ENCODE assay signal across 14 cellular contexts in genomic region chr5:163649522-163649921, GRCh38.
DNase-seq lines count a peak whose midpoint lies in the region; ATAC-seq and TF ChIP-seq lines count a peak whose summit lies in the region.
"Had no signal": no experiment of that assay in that cellular context is flagged by ENCODE, and none has a peak within 500 bp of the region (broad histone marks: within the 10 kb centered on the region; RNA-seq: fewer than 3 reads in every experiment).

No MANE protein-coding gene starts in this region.

- peak overlapping the region; percentile 26 for H3K4me2 ChIP-seq in HCT116 (ENCODE audit: low read length)
- no peak overlapping the region for H3K4me2 ChIP-seq in mesendoderm (ENCODE audit: low read length)

- no peaks in the 10 kb centered on the region for H3K9me3 ChIP-seq in HCT116 (ENCODE audit: control insufficient read depth in 1 of 2, insufficient read depth in 1 of 2, low read depth in 1 of 2, low read length in 2 of 2)
- H3K9me3 ChIP-seq: gastrocnemius medialis had no signal

- no peak overlapping the region for H4K5ac ChIP-seq in mesendoderm (ENCODE audit: low read length)

- H3K4me1 Mint-ChIP-seq in activated CD8-positive, alpha-beta T cell treated with anti-CD3 and anti-CD28 coated beads, Interleukin-2, amount 10 ng/mL, durations not matched to agents 7 days and 5 days (ENCODE audit: low read depth): no peaks in the 10 kb centered on the region

- no peak overlapping the region for H3K4ac ChIP-seq in mesendoderm (ENCODE audit: low read depth, low read length)

- no peak overlapping the region for H2AFZ ChIP-seq in HCT116 (ENCODE audit: low read depth, low read length, poor library complexity, severe bottlenecking)

- H3K56ac ChIP-seq in mesendoderm (ENCODE audit: low read length): no peak overlapping the region

- no peaks in the 10 kb centered on the region for H3K79me1 ChIP-seq in mesendoderm (ENCODE audit: low read length)

- no peak for TF ChIP-seq CTCF in HCT116 (IDR thresholded peaks at IDR 0.05 in 2 of 3, conservative IDR thresholded peaks at IDR 0.05 in 1 of 3; ENCODE audit: borderline replicate concordance in 1 of 3, insufficient read depth in 1 of 3, low read depth in 2 of 3, low read length in 2 of 3)

- peak; percentile 19 for DNase-seq in HCT116 (ENCODE audit: low read depth, low spot score)
- DNase-seq in NCI-H69 (lab: John Stamatoyannopoulos, UW): peak; percentile 98
- DNase-seq in dermis blood vessel endothelial cell: peak; percentile 1
- peak; percentile 36 for DNase-seq in mesendoderm
- no peak for DNase-seq in globus pallidus (ENCODE audit: low spot score)
- no peak for DNase-seq in NCI-H2227 treated with DMSO at 0.1 percent for 48 hours (lab: John Stamatoyannopoulos, UW)
- DNase-seq in activated CD8-positive, alpha-beta T cell treated with anti-CD3 and anti-CD28 coated beads, Interleukin-2, amount 10 ng/mL, durations not matched to agents 7 days and 5 days: no peak
- DNase-seq: gastrocnemius medialis; KG1; lower lobe of right lung; Right ventricle myocardium superior; stimulated activated naive CD4-positive, alpha-beta T cell had no signal

- H4K20me1 ChIP-seq in HCT116 (ENCODE audit: insufficient read depth): no peaks in the 10 kb centered on the region

- H3K18ac ChIP-seq in mesendoderm (ENCODE audit: low read length): no peak overlapping the region

- TF ChIP-seq POLR2A in HCT116 (IDR thresholded peaks at IDR 0.05; ENCODE audit: borderline replicate concordance, extremely low read depth, insufficient read depth, insufficient read length): no peak

- H3K9me2 ChIP-seq in HCT116 (ENCODE audit: insufficient read depth): no peaks in the 10 kb centered on the region

- RAD21 ChIA-PET in HCT116 (lab: Charles Lee; ENCODE audit: low non-redundant PET in 1 of 2, low total read pairs in 2 of 2, uncharacterized antibody in 2 of 2, unreplicated experiment in 2 of 2): no interaction called here

- no peak overlapping the region for H2BK5ac ChIP-seq in mesendoderm (ENCODE audit: low read length)

- H3K9me3 Mint-ChIP-seq in activated CD8-positive, alpha-beta T cell treated with anti-CD3 and anti-CD28 coated beads, Interleukin-2, amount 10 ng/mL, durations not matched to agents 7 days and 5 days (ENCODE audit: insufficient read depth): peaks cover 3% of the 10 kb centered on the region

- H3K23ac ChIP-seq in mesendoderm (ENCODE audit: low read length): no peak overlapping the region

- no peaks in the 10 kb centered on the region for H3K36me3 Mint-ChIP-seq in activated CD8-positive, alpha-beta T cell treated with anti-CD3 and anti-CD28 coated beads, Interleukin-2, amount 10 ng/mL, durations not matched to agents 7 days and 5 days (ENCODE audit: low read depth)

- H3K27ac Mint-ChIP-seq in activated CD8-positive, alpha-beta T cell treated with anti-CD3 and anti-CD28 coated beads, Interleukin-2, amount 10 ng/mL, durations not matched to agents 7 days and 5 days: no peak overlapping the region

- POLR2A ChIA-PET in HCT116 (lab: Charles Lee): no interaction called here
- POLR2A ChIA-PET in activated CD8-positive, alpha-beta T cell treated with anti-CD3 and anti-CD28 coated beads, Interleukin-2, amount 10 ng/mL, durations not matched to agents 7 days and 5 days (lab: Charles Lee): no interaction called here

- H3K27ac ChIP-seq in HCT116 (ENCODE audit: low read depth, low read length) (no peak overlapping the region), mesendoderm (ENCODE audit: low read depth, low read length) (no peak overlapping the region)
- H3K27ac ChIP-seq: cardiac muscle cell, gastrocnemius medialis, lower lobe of right lung had no signal

- no peaks in the 10 kb centered on the region for H3K79me2 ChIP-seq in HCT116 (ENCODE audit: insufficient read depth, low read length)
- no peaks in the 10 kb centered on the region for H3K79me2 ChIP-seq in mesendoderm (ENCODE audit: control insufficient read depth, insufficient read depth, low read length)

- H2AK5ac ChIP-seq in mesendoderm (ENCODE audit: low read length): no peak overlapping the region

- H3K36me3 ChIP-seq in HCT116 (ENCODE audit: control insufficient read depth in 1 of 2, insufficient read depth in 2 of 2, low read length in 2 of 2) (no peaks in the 10 kb centered on the region), mesendoderm (ENCODE audit: control insufficient read depth, insufficient read depth, low read length) (no peaks in the 10 kb centered on the region)
- H3K36me3 ChIP-seq: cardiac muscle cell, gastrocnemius medialis, lower lobe of right lung had no signal

- no CpG with 5 or more reads among the region's 2 CpGs for WGBS in mesendoderm (ENCODE audit: extremely low coverage, insufficient coverage, low lambda C conversion rate)

- intact Hi-C loops in HCT116 (cut with micrococcal nuclease): no loop called here

- CTCF ChIA-PET in HCT116 (lab: Charles Lee): no interaction called here
- CTCF ChIA-PET in activated CD8-positive, alpha-beta T cell treated with anti-CD3 and anti-CD28 coated beads, Interleukin-2, amount 10 ng/mL, durations not matched to agents 7 days and 5 days (lab: Charles Lee): no interaction called here

- no TSS peak for BruUV-seq in HCT116 (replicated peaks; lab: Mats Ljungman, UMichigan)

- peak; percentile 58 for ATAC-seq in HCT116
- ATAC-seq in GM18873 (IDR thresholded peaks at IDR 0.05; ENCODE audit: low FRiP score, unreplicated experiment): no peak
- no peak for ATAC-seq in activated CD8-positive, alpha-beta T cell treated with anti-CD3 and anti-CD28 coated beads, Interleukin-2, amount 10 ng/mL, durations not matched to agents 7 days and 5 days
- ATAC-seq: gastrocnemius medialis, lower lobe of right lung had no signal

- H3K4me1 ChIP-seq in HCT116 (ENCODE audit: control insufficient read depth in 1 of 2, insufficient read depth in 2 of 2, low read length in 2 of 2) (peaks cover 0 to 12% of the 10 kb centered on the region in 2 experiments; a peak in 2 of 4 replicates), mesendoderm (ENCODE audit: control insufficient read depth, low read depth, low read length) (no peaks in the 10 kb centered on the region)
- H3K4me1 ChIP-seq: gastrocnemius medialis, lower lobe of right lung had no signal

- H3K27me3 ChIP-seq in HCT116 (ENCODE audit: insufficient read depth, low read length) (no peaks in the 10 kb centered on the region), mesendoderm (ENCODE audit: insufficient read depth, low read length, poor library complexity) (no peaks in the 10 kb centered on the region)
- H3K27me3 ChIP-seq: cardiac muscle cell, gastrocnemius medialis had no signal

- TF ChIP-seq RAD21 in HCT116 (IDR thresholded peaks at IDR 0.05; ENCODE audit: low read depth): no peak

- H3K27me3 Mint-ChIP-seq in activated CD8-positive, alpha-beta T cell treated with anti-CD3 and anti-CD28 coated beads, Interleukin-2, amount 10 ng/mL, durations not matched to agents 7 days and 5 days (ENCODE audit: low read depth): no peaks in the 10 kb centered on the region

- H2BK15ac ChIP-seq in mesendoderm (replicated peaks; ENCODE audit: low read depth): no peak overlapping the region

- H3K4me3 Mint-ChIP-seq in activated CD8-positive, alpha-beta T cell treated with anti-CD3 and anti-CD28 coated beads, Interleukin-2, amount 10 ng/mL, durations not matched to agents 7 days and 5 days: no peak overlapping the region

- H2BK120ac ChIP-seq in mesendoderm (ENCODE audit: low read depth, low read length): no peak overlapping the region

- H4K8ac ChIP-seq in mesendoderm (ENCODE audit: low read depth, low read length): no peak overlapping the region

- H3K9ac ChIP-seq in HCT116 (ENCODE audit: low read length) (no peak overlapping the region), mesendoderm (ENCODE audit: low read length) (no peak overlapping the region)

- H3K4me3 ChIP-seq in HCT116 (replicated peaks in 1 of 2; ENCODE audit: low read depth in 1 of 2, low read length in 2 of 2): no peak overlapping the region
- no peak overlapping the region for H3K4me3 ChIP-seq in mesendoderm (ENCODE audit: low read length)
- H3K4me3 ChIP-seq: cardiac muscle cell, gastrocnemius medialis, lower lobe of right lung had no signal

TF ChIP-seq in HCT116, 20 proteins besides CTCF, POLR2A, EP300 and RAD21 (continues in another document):
- TF ChIP-seq TCF7L2 (IDR thresholded peaks at IDR 0.05; ENCODE audit: borderline replicate concordance, extremely low read depth, insufficient read depth, insufficient read length) (no peak), MAX (IDR thresholded peaks at IDR 0.05) (no peak), SP1 (IDR thresholded peaks at IDR 0.05; ENCODE audit: low read depth) (peak; percentile 50; the same call in 1 of the 2 replicates), ZFX (IDR thresholded peaks at IDR 0.05) (no peak), ZBTB33 (IDR thresholded peaks at IDR 0.05; ENCODE audit: extremely low read depth, insufficient replicate concordance, low read length) (no peak), CEBPB (IDR thresholded peaks at IDR 0.05; ENCODE audit: low read depth) (peak; percentile 86), CBX3 (IDR thresholded peaks at IDR 0.05; ENCODE audit: low read depth) (0 out of 2 replicates have a peak, but pooled peaks have one; percentile 12), SRF (IDR thresholded peaks at IDR 0.05; ENCODE audit: low read depth) (no peak), POLR2AphosphoS5 (IDR thresholded peaks at IDR 0.05; ENCODE audit: low read depth, low read length) (no peak)

Comparison
In these comparisons a context has a peak if more than half of its experiments do, and no peak if none do; other contexts are left out.
1. DNase-seq: peak in HCT116 (single experiment), NCI-H69 (single experiment), dermis blood vessel endothelial cell (single experiment) and mesendoderm (single experiment); none in globus pallidus (single experiment), NCI-H2227 treated with DMSO at 0.1 percent for 48 hours (single experiment) and activated CD8-positive, alpha-beta T cell treated with anti-CD3 and anti-CD28 coated beads, Interleukin-2, amount 10 ng/mL, durations not matched to agents 7 days and 5 days (single experiment).